In genomic region chr1:154784416-154784815, GRCh38 we compare ENCODE assay signal across 16 cellular contexts.
DNase-seq lines count a peak whose midpoint lies in the region; ATAC-seq, FAIRE-seq and TF ChIP-seq lines count a peak whose summit lies in the region.
"Had no signal": no experiment of that assay in that cellular context is flagged by ENCODE, and none has a peak within 500 bp of the region (broad histone marks: within the 10 kb centered on the region; RNA-seq: fewer than 3 reads in every experiment).

No MANE protein-coding gene starts in this region.

- H3K36me3 ChIP-seq in KOPT-K1 (ENCODE audit: insufficient read depth, low read length) (no peaks in the 10 kb centered on the region), GM12878 (ENCODE audit: control insufficient read depth in 2 of 2, insufficient read depth in 2 of 2, low read length in 1 of 2) (peaks cover 4 to 8% of the 10 kb centered on the region in 2 experiments; a peak in 3 of 4 replicates), spleen (no peaks in the 10 kb centered on the region)
- H3K36me3 ChIP-seq: thoracic aorta had no signal

- peak overlapping the region; percentile 54; the same call in 1 of the 2 replicates for H3K4me2 ChIP-seq in GM12878 (ENCODE audit: control insufficient read depth, insufficient read depth)
- H3K4me2 ChIP-seq: A549 had no signal

- H2AFZ ChIP-seq in GM12878 (ENCODE audit: control insufficient read depth, low read depth, low read length), result no peak overlapping the region

- H3K4me1 ChIP-seq in GM12878 (ENCODE audit: control insufficient read depth, insufficient read depth, low read length) (peaks cover 29% of the 10 kb centered on the region), spleen (peaks cover 0 to 24% (median 5%) of the 10 kb centered on the region in 6 donors)
- H3K4me1 ChIP-seq: A549 had no signal

- H3K27me3 Mint-ChIP-seq in activated CD4-positive, alpha-beta T cell treated with anti-CD3 and anti-CD28 coated beads, Interleukin-2, amount 10 ng/mL, durations not matched to agents 7 days and 5 days, result no peaks in the 10 kb centered on the region

- H3K4me3 Mint-ChIP-seq in activated CD4-positive, alpha-beta T cell treated with anti-CD3 and anti-CD28 coated beads, Interleukin-2, amount 10 ng/mL, durations not matched to agents 7 days and 5 days, result peak overlapping the region; percentile 28

- in situ Hi-C loops in GM12878 (cut with MboI), result no loop called here

- TF ChIP-seq RAD21 in GM12878 (IDR thresholded peaks at IDR 0.05; ENCODE audit: insufficient read depth, low read depth, low read length), result no peak

- no peak for FAIRE-seq in GM12878 (lab: Jason Lieb, UNC)
- FAIRE-seq: A549 had no signal

- H3K27ac Mint-ChIP-seq in activated CD4-positive, alpha-beta T cell treated with anti-CD3 and anti-CD28 coated beads, Interleukin-2, amount 10 ng/mL, durations not matched to agents 7 days and 5 days, result peak overlapping the region; percentile 95

- 99% methylated on average over 6 of the region's 6 CpGs for WGBS in GM12878 (ENCODE audit: insufficient coverage, insufficient replicate concordance, low lambda C conversion rate, missing lambda C conversion rate)
- WGBS in spleen, 5 donors, result 68 to 94% (median 91%) methylated on average over 3 to 6 of the region's 6 CpGs

- H3K9me3 ChIP-seq in KOPT-K1 (ENCODE audit: insufficient read depth, low read length, poor library complexity, severe bottlenecking) (no peaks in the 10 kb centered on the region), GM12878 (replicated peaks; ENCODE audit: control insufficient read depth, insufficient read depth, low read length) (no peaks in the 10 kb centered on the region; the same call in 2 of the 3 replicates), spleen (no peaks in the 10 kb centered on the region)
- H3K9me3 ChIP-seq: thoracic aorta had no signal

- 0 out of 2 replicates have a peak overlapping the region, but pooled peaks have one; percentile 67 for H3K9ac ChIP-seq in GM12878 (ENCODE audit: control insufficient read depth, insufficient read depth, low read length)

- H3K27ac ChIP-seq in KOPT-K1 (ENCODE audit: low read depth, low read length, poor library complexity, severe bottlenecking) (peak overlapping the region; percentile 65), GM12878 (ENCODE audit: control insufficient read depth, insufficient read depth) (peak overlapping the region; percentile 93), spleen (peak overlapping the region in 5 of 8 donors; percentile 10 to 61 (median 47))
- H3K27ac ChIP-seq: A549, SK-N-MC, thoracic aorta had no signal

- peaks cover 11% of the 10 kb centered on the region for H3K79me2 ChIP-seq in GM12878 (ENCODE audit: control insufficient read depth, insufficient read depth, low read length)

- no peak for TF ChIP-seq EP300 in GM12878 (IDR thresholded peaks at IDR 0.05; ENCODE audit: borderline replicate concordance in 1 of 2, control insufficient read depth in 1 of 2, low read depth in 2 of 2, low read length in 2 of 2)

- peaks cover 7% of the 10 kb centered on the region for H3K9me3 Mint-ChIP-seq in activated CD4-positive, alpha-beta T cell treated with anti-CD3 and anti-CD28 coated beads, Interleukin-2, amount 10 ng/mL, durations not matched to agents 7 days and 5 days

- POLR2A ChIA-PET in activated CD4-positive, alpha-beta T cell treated with anti-CD3 and anti-CD28 coated beads, Interleukin-2, amount 10 ng/mL, durations not matched to agents 7 days and 5 days (lab: Charles Lee), result no interaction called here
- POLR2A ChIA-PET in GM12878 (lab: Charles Lee), result interaction anchor here (1.0 to 1.9 kb wide), 4 partner anchors 9 to 77 kb away, joined by 3 to 5 read pairs (median 3); no protein-coding TSS in a partner anchor

- RAD21 ChIA-PET in GM12878 (lab: Charles Lee; ENCODE audit: unreplicated experiment), result interaction anchor here (0.9 to 1.5 kb wide), 5 partner anchors 9 to 86 kb away, joined by 3 to 5 read pairs (median 4); partner anchors contain the start of gene KCNN3

- intact Hi-C loops in GM12878 (cut with micrococcal nuclease; ENCODE audit: unreplicated experiment), result no loop called here
- intact Hi-C loops in spleen (cut with DNase I; ENCODE audit: low total_unique reads), result no loop called here

- H3K27me3 ChIP-seq in GM12878 (replicated peaks in 1 of 2; ENCODE audit: control insufficient read depth in 2 of 2, insufficient read depth in 2 of 2, low read length in 1 of 2) (no peaks in the 10 kb centered on the region), spleen (replicated peaks in 1 of 7) (no peaks in the 10 kb centered on the region)

- H3K36me3 Mint-ChIP-seq in activated CD4-positive, alpha-beta T cell treated with anti-CD3 and anti-CD28 coated beads, Interleukin-2, amount 10 ng/mL, durations not matched to agents 7 days and 5 days (ENCODE audit: low read depth), result peaks cover 3% of the 10 kb centered on the region

- no peak for DNase-seq in activated CD4-positive, alpha-beta T cell treated with anti-CD3 and anti-CD28 coated beads, Interleukin-2, amount 10 ng/mL, durations not matched to agents 7 days and 5 days
- DNase-seq in activated CD4-positive, alpha-beta T cell treated with anti-CD3 and anti-CD28 coated beads for 4 hours, result no peak
- DNase-seq in GM12878 (ENCODE audit: low read depth, low spot score) (no peak), spleen (peak; percentile 37), D341Med (ENCODE audit: low spot score) (no peak), iPS-NIHi7 (ENCODE audit: extremely low spot score) (no peak)
- no peak for DNase-seq in NK-92 treated with Interleukin-12 subunit alpha and Interleukin-12 subunit beta, amount 100 ng/mL, for 24 hours (lab: John Stamatoyannopoulos, UW)
- DNase-seq: COR-L47, GF-D8, Kasumi-1, NCI-H446, posterior cingulate gyrus had no signal

- SMC1A ChIA-PET in GM12878 (lab: Charles Lee; ENCODE audit: uncharacterized antibody, unreplicated experiment), result interaction anchor here (0.6 to 3.7 kb wide), 7 partner anchors 9 to 78 kb away, joined by 3 to 15 read pairs (median 5); no protein-coding TSS in a partner anchor

- TF ChIP-seq POLR2A in GM12878 (IDR thresholded peaks at IDR 0.05; ENCODE audit: low read depth, low read length), result no peak
- TF ChIP-seq POLR2A in spleen (IDR thresholded peaks at IDR 0.05), result no peak

- peak; percentile 14 for ATAC-seq in GM12878

- CTCF ChIA-PET in activated CD4-positive, alpha-beta T cell treated with anti-CD3 and anti-CD28 coated beads, Interleukin-2, amount 10 ng/mL, durations not matched to agents 7 days and 5 days (lab: Charles Lee), result interaction anchor here (0.6 to 1.3 kb wide), 5 partner anchors 8 to 337 kb away, joined by 3 to 4 read pairs (median 3); no protein-coding TSS in a partner anchor
- CTCF ChIA-PET in GM12878 (lab: Yijun Ruan, JAX), result interaction anchor here (0.9 to 1.8 kb wide), 3 partner anchors 14 to 82 kb away, joined by 3 to 4 read pairs (median 4); no protein-coding TSS in a partner anchor

- peaks cover 37% of the 10 kb centered on the region for H3K4me1 Mint-ChIP-seq in activated CD4-positive, alpha-beta T cell treated with anti-CD3 and anti-CD28 coated beads, Interleukin-2, amount 10 ng/mL, durations not matched to agents 7 days and 5 days

- H3K4me3 ChIP-seq in GM12878, result no peak overlapping the region
- H3K4me3 ChIP-seq in spleen, result no peak overlapping the region
- H3K4me3 ChIP-seq: A549, SK-N-MC, thoracic aorta had no signal

- TF ChIP-seq CTCF in GM12878 (IDR thresholded peaks at IDR 0.05 in 2 of 3, conservative IDR thresholded peaks at IDR 0.05 in 1 of 3; ENCODE audit: control insufficient read depth in 2 of 3, extremely low read depth in 1 of 3, insufficient read depth in 1 of 3, low read depth in 3 of 3, low read length in 3 of 3) (no peak), spleen (IDR thresholded peaks at IDR 0.05 in 8 of 11, conservative IDR thresholded peaks at IDR 0.05 in 3 of 11) (no peak)

- BruUV-seq in GM12878 (replicated peaks; lab: Mats Ljungman, UMichigan), result TSS peak; percentile 34

- no peaks in the 10 kb centered on the region for H4K20me1 ChIP-seq in GM12878 (ENCODE audit: control insufficient read depth, insufficient read depth)

TF ChIP-seq in GM12878, 131 proteins besides CTCF, POLR2A, EP300 and RAD21:
- TF ChIP-seq RAD51 (IDR thresholded peaks at IDR 0.05), result no peak
- no peak for TF ChIP-seq HDGF (IDR thresholded peaks at IDR 0.05)
- TF ChIP-seq, protein P1, sequence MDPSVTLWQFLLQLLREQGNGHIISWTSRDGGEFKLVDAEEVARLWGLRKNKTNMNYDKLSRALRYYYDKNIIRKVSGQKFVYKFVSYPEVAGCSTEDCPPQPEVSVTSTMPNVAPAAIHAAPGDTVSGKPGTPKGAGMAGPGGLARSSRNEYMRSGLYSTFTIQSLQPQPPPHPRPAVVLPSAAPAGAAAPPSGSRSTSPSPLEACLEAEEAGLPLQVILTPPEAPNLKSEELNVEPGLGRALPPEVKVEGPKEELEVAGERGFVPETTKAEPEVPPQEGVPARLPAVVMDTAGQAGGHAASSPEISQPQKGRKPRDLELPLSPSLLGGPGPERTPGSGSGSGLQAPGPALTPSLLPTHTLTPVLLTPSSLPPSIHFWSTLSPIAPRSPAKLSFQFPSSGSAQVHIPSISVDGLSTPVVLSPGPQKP (IDR thresholded peaks at IDR 0.05; ENCODE audit: low read depth, low read length), result no peak
- TF ChIP-seq SKIL (IDR thresholded peaks at IDR 0.05; ENCODE audit: low read depth, poor library complexity, severe bottlenecking), result no peak
